In the genomic region with DNA sequence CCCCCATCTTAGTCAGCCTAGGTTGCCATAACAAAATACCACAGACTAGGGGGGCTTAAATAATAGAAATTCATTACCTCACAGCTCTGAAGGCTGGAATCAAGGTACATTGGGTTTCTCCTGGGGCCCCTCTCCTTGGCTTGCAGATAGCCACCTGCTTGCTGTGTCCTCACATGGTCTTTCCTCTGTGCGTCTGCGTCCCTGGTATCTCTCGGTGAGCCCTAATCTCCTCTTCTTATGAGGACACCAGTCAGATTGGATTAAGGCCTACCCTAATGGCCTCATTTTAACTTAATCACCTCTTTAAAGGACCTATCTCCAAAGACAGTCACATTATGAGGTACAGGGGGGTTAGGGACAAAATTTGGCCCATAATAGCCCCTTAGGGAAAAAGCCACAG, we compare ENCODE assay signal across 28 cellular contexts.
DNase-seq lines count a peak whose midpoint lies in the region; ATAC-seq, FAIRE-seq and TF ChIP-seq lines count a peak whose summit lies in the region.
"Had no signal": no experiment of that assay in that cellular context is flagged by ENCODE, and none has a peak within 500 bp of the region (broad histone marks: within the 10 kb centered on the region; RNA-seq: fewer than 3 reads in every experiment).

No MANE protein-coding gene starts in this region.

- H3K4me3 Mint-ChIP-seq in activated T-cell treated with anti-CD3 and anti-CD28 coated beads, Interleukin-2, amount 50 U/mL, for 24 hours = no peak overlapping the region
- H3K4me3 Mint-ChIP-seq in activated B cell treated with CpG ODN at 0.5 μM for 24 hours (no peak overlapping the region), neural crest cell (no peak overlapping the region)
- H3K4me3 Mint-ChIP-seq: nephron progenitor cell had no signal

- POLR2A ChIA-PET in activated B cell treated with CpG ODN at 0.5 μM for 24 hours (lab: Charles Lee) = no interaction called here

- peak; percentile 60 for FAIRE-seq in D721Med (lab: Jason Lieb, UNC)
- FAIRE-seq: A204.1, endothelial cell of umbilical vein, pancreas, small intestine had no signal

- ATAC-seq in activated B cell treated with CpG ODN at 0.5 μM for 24 hours (ENCODE audit: low read depth) (no peak), GM21737 (IDR thresholded peaks at IDR 0.05; ENCODE audit: unreplicated experiment) (no peak), GM18505 (IDR thresholded peaks at IDR 0.05; ENCODE audit: unreplicated experiment) (no peak)
- ATAC-seq: activated naive CD4-positive, alpha-beta T cell treated with anti-CD3 and anti-CD28 coated beads, Interleukin-2, amount 50 U/mL, for 72 hours; gastroesophageal sphincter; lower lobe of right lung; pancreas; stimulated activated naive CD8-positive, alpha-beta T cell treated with anti-CD3 and anti-CD28 coated beads, Interleukin-15, amount 100 ng/mL, for 72 hours had no signal

- CTCF ChIA-PET in activated B cell treated with CpG ODN at 0.5 μM for 24 hours (lab: Charles Lee) = no interaction called here

- DNase-seq in activated T-cell treated with anti-CD3 and anti-CD28 coated beads, Interleukin-2, amount 50 U/mL, for 24 hours = no peak
- no peak for DNase-seq in activated T-cell treated with anti-CD3 and anti-CD28 coated beads, Interleukin-2, amount 50 U/mL, for 1 hour
- no peak for DNase-seq in D721Med (ENCODE audit: insufficient read length, low spot score)
- no peak for DNase-seq in activated B cell treated with CpG ODN at 0.5 μM for 24 hours
- no peak for DNase-seq in neural crest cell (ENCODE audit: low read depth, low spot score)
- DNase-seq in posterior vena cava (ENCODE audit: low spot score) = no peak
- DNase-seq: aorta; DMS53; hippocampal formation; Kasumi-1; lower lobe of right lung; NCI-H1436 treated with DMSO at 0.1 percent for 48 hours; NCI-H2081 treated with DMSO at 0.1 percent for 48 hours; NCI-H226; NCI-H526 treated with DMSO at 0.1 percent for 48 hours; nephron progenitor cell; pancreas; Peyer's patch; SHP77 treated with DMSO at 0.1 percent for 48 hours; small intestine; stimulated activated naive CD8-positive, alpha-beta T cell treated with anti-CD3 and anti-CD28 coated beads, Interleukin-15, amount 100 ng/mL, for 72 hours had no signal

- H3K36me3 Mint-ChIP-seq in activated T-cell treated with anti-CD3 and anti-CD28 coated beads, Interleukin-2, amount 50 U/mL, for 24 hours (ENCODE audit: low read depth) = peaks cover 30% of the 10 kb centered on the region
- H3K36me3 Mint-ChIP-seq in activated B cell treated with CpG ODN at 0.5 μM for 24 hours (ENCODE audit: low read depth) (no peaks in the 10 kb centered on the region), neural crest cell (ENCODE audit: low read depth) (no peaks in the 10 kb centered on the region)

- H3K27ac Mint-ChIP-seq in activated T-cell treated with anti-CD3 and anti-CD28 coated beads, Interleukin-2, amount 50 U/mL, for 24 hours = peak overlapping the region; percentile 71
- H3K27ac Mint-ChIP-seq in activated B cell treated with CpG ODN at 0.5 μM for 24 hours = peak overlapping the region; percentile 69
- peak overlapping the region; percentile 43 for H3K27ac Mint-ChIP-seq in neural crest cell (ENCODE audit: unreplicated experiment)
- H3K27ac Mint-ChIP-seq: nephron progenitor cell; T-helper 2 cell treated with Interferon-gamma antibody and Interleukin-4, amounts not matched to agents 5 μg/mL and 100 μg/mL, for 36 hours had no signal

- H3K27me3 Mint-ChIP-seq in activated T-cell treated with anti-CD3 and anti-CD28 coated beads, Interleukin-2, amount 50 U/mL, for 24 hours = peaks cover 10% of the 10 kb centered on the region
- H3K27me3 Mint-ChIP-seq in activated B cell treated with CpG ODN at 0.5 μM for 24 hours (no peaks in the 10 kb centered on the region), neural crest cell (ENCODE audit: low read depth) (no peaks in the 10 kb centered on the region)
- H3K27me3 Mint-ChIP-seq: stimulated activated naive CD8-positive, alpha-beta T cell treated with anti-CD3 and anti-CD28 coated beads, Interleukin-15, amount 100 ng/mL, for 72 hours had no signal

- peaks cover 73% of the 10 kb centered on the region for H3K4me1 Mint-ChIP-seq in activated T-cell treated with anti-CD3 and anti-CD28 coated beads, Interleukin-2, amount 50 U/mL, for 24 hours (ENCODE audit: low read depth)
- H3K4me1 Mint-ChIP-seq in activated B cell treated with CpG ODN at 0.5 μM for 24 hours (peaks cover 61% of the 10 kb centered on the region), neural crest cell (peaks cover 3% of the 10 kb centered on the region)
- H3K4me1 Mint-ChIP-seq: nephron progenitor cell had no signal

- TF ChIP-seq CTCF in D721Med (IDR thresholded peaks at IDR 0.05; ENCODE audit: insufficient read depth, missing control alignments) = no peak
- no peak for TF ChIP-seq CTCF in activated B cell treated with CpG ODN at 0.5 μM for 24 hours (IDR thresholded peaks at IDR 0.05)
- no peak for TF ChIP-seq CTCF in neural crest cell (conservative IDR thresholded peaks at IDR 0.05)

- TF ChIP-seq POLR2A in GM18505 (IDR thresholded peaks at IDR 0.05; ENCODE audit: borderline replicate concordance, extremely low read depth, insufficient read depth, insufficient read length) = no peak

- intact Hi-C loops in activated B cell treated with CpG ODN at 0.5 μM for 24 hours (cut with micrococcal nuclease) = no loop called here
- intact Hi-C loops in posterior vena cava (cut with DNase I) = no loop called here

- H3K9me3 Mint-ChIP-seq in activated T-cell treated with anti-CD3 and anti-CD28 coated beads, Interleukin-2, amount 50 U/mL, for 24 hours = no peaks in the 10 kb centered on the region
- H3K9me3 Mint-ChIP-seq in activated B cell treated with CpG ODN at 0.5 μM for 24 hours = no peaks in the 10 kb centered on the region
- H3K9me3 Mint-ChIP-seq in neural crest cell = peaks cover 5% of the 10 kb centered on the region
- H3K9me3 Mint-ChIP-seq: activated naive CD4-positive, alpha-beta T cell treated with anti-CD3 and anti-CD28 coated beads, Interleukin-2, amount 50 U/mL, for 72 hours; stimulated activated naive CD8-positive, alpha-beta T cell treated with anti-CD3 and anti-CD28 coated beads, Interleukin-15, amount 100 ng/mL, for 72 hours had no signal
